17 cellular contexts compared by ENCODE assay signal in the genomic region with DNA sequence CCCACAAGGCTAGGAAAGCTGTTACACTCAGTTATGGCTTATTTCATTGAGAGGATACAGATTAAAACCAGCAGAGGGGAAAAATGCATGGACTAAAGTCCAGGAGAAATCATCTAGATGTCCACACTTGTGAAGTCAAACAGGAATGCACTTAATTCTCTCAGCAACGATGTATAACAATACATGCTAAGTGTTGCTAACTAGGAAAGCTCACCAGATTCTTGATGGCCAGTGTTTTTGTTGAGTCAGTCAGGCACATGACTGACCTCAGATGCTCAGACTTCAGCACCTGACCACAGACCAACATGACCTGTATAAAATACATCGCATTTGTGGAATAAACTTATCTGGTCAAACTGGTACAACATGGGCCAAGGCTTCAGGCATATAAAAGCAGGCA.
DNase-seq lines count a peak whose midpoint lies in the region; ATAC-seq and TF ChIP-seq lines count a peak whose summit lies in the region.
"Had no signal": no experiment of that assay in that cellular context is flagged by ENCODE, and none has a peak within 500 bp of the region (broad histone marks: within the 10 kb centered on the region; RNA-seq: fewer than 3 reads in every experiment).

No MANE protein-coding gene starts in this region.

- H3K27me3 Mint-ChIP-seq in neural progenitor cell (ENCODE audit: insufficient read depth, low read depth) (no peaks in the 10 kb centered on the region), Calu3 (ENCODE audit: unreplicated experiment) (no peaks in the 10 kb centered on the region)

- intact Hi-C loops in Calu3 (cut with micrococcal nuclease; ENCODE audit: unreplicated experiment), result no loop called here

- H3K4me2 ChIP-seq in neural progenitor cell, result no peak overlapping the region
- H3K4me2 ChIP-seq: A549 had no signal

- no peaks in the 10 kb centered on the region for H3K9me3 ChIP-seq in NT2/D1 (ENCODE audit: insufficient read depth, low read length)
- no peaks in the 10 kb centered on the region for H3K9me3 ChIP-seq in neural progenitor cell (ENCODE audit: low read depth)
- H3K9me3 ChIP-seq: A549 had no signal

- no peak overlapping the region for H3K4me3 ChIP-seq in NT2/D1 (ENCODE audit: insufficient read length, low read depth)
- no peak overlapping the region for H3K4me3 ChIP-seq in neural progenitor cell
- H3K4me3 ChIP-seq: A549 had no signal

- no peaks in the 10 kb centered on the region for H4K20me1 ChIP-seq in neural progenitor cell (ENCODE audit: low read depth)

- TF ChIP-seq CTCF in neural progenitor cell (IDR thresholded peaks at IDR 0.05) (no peak), Calu3 (IDR thresholded peaks at IDR 0.05; ENCODE audit: unreplicated experiment) (no peak)

- DNase-seq in NT2/D1 (ENCODE audit: low read depth, low spot score) (peak; percentile 1), glomerular visceral epithelial cell (ENCODE audit: extremely low spot score) (peak; percentile 3), neural progenitor cell (ENCODE audit: low spot score) (peak; percentile 3), Calu3 (no peak), DMS79 (lab: John Stamatoyannopoulos, UW) (no peak)
- DNase-seq: CD8-positive, alpha-beta T cell; DND-41; GDM1; GOT3; HCEC 1CT; HFFc6; IMR-90; KBM-7 had no signal

- H3K4me1 ChIP-seq in NT2/D1 (ENCODE audit: insufficient read depth, insufficient read length), result no peaks in the 10 kb centered on the region
- no peaks in the 10 kb centered on the region for H3K4me1 ChIP-seq in neural progenitor cell
- H3K4me1 ChIP-seq: A549 had no signal

- H3K9me3 Mint-ChIP-seq in neural progenitor cell (no peaks in the 10 kb centered on the region), Calu3 (ENCODE audit: low read depth, unreplicated experiment) (peaks cover 4% of the 10 kb centered on the region)

- H3K9ac ChIP-seq in NT2/D1 (ENCODE audit: insufficient read length, low read depth) (no peak overlapping the region), neural progenitor cell (no peak overlapping the region)

- BruUV-seq in Calu3 (replicated peaks; lab: Mats Ljungman, UMichigan), result no TSS peak

- no peaks in the 10 kb centered on the region for H3K27me3 ChIP-seq in NT2/D1 (ENCODE audit: insufficient read depth, insufficient read length)
- H3K27me3 ChIP-seq in neural progenitor cell, result no peaks in the 10 kb centered on the region

- H3K27ac ChIP-seq in neural progenitor cell, result no peak overlapping the region
- H3K27ac ChIP-seq: A549, HL-60 had no signal

- H3K27ac Mint-ChIP-seq in neural progenitor cell, result no peak overlapping the region
- H3K27ac Mint-ChIP-seq in Calu3 (ENCODE audit: unreplicated experiment), result no peak overlapping the region
- H3K27ac Mint-ChIP-seq: CD14-positive monocyte; CD8-positive, alpha-beta T cell; HFFc6 had no signal

- no peak overlapping the region for H2AFZ ChIP-seq in neural progenitor cell (replicated peaks)

- H3K4me1 Mint-ChIP-seq in neural progenitor cell (no peaks in the 10 kb centered on the region), Calu3 (ENCODE audit: low read depth, unreplicated experiment) (no peaks in the 10 kb centered on the region)
- H3K4me1 Mint-ChIP-seq: CD14-positive monocyte had no signal

- H3K36me3 Mint-ChIP-seq in neural progenitor cell (no peaks in the 10 kb centered on the region), Calu3 (ENCODE audit: insufficient read depth, unreplicated experiment) (no peaks in the 10 kb centered on the region)
- H3K36me3 Mint-ChIP-seq: CD14-positive monocyte; CD8-positive, alpha-beta T cell had no signal

- no peaks in the 10 kb centered on the region for H3F3A ChIP-seq in neural progenitor cell (ENCODE audit: low read depth)

- H3K79me2 ChIP-seq in neural progenitor cell (ENCODE audit: low read depth), result no peaks in the 10 kb centered on the region

- no peaks in the 10 kb centered on the region for H3K36me3 ChIP-seq in NT2/D1 (ENCODE audit: insufficient read depth, insufficient read length, low read length)
- H3K36me3 ChIP-seq in neural progenitor cell, result no peaks in the 10 kb centered on the region

- CTCF ChIA-PET in Calu3 (lab: Charles Lee), result no interaction called here

- no peak overlapping the region for H3K4me3 Mint-ChIP-seq in neural progenitor cell
- H3K4me3 Mint-ChIP-seq in Calu3 (ENCODE audit: low read depth, unreplicated experiment), result no peak overlapping the region
- H3K4me3 Mint-ChIP-seq: CD14-positive monocyte; CD8-positive, alpha-beta T cell; HFFc6 had no signal

- no peak for ATAC-seq in HG03135 (IDR thresholded peaks at IDR 0.05; ENCODE audit: unreplicated experiment)
- ATAC-seq: A549; CD8-positive, alpha-beta T cell had no signal

Comparison
In these comparisons a context has a peak if more than half of its experiments do, and no peak if none do; other contexts are left out.
1. DNase-seq: peak in NT2/D1 (single experiment), glomerular visceral epithelial cell (single experiment) and neural progenitor cell (single experiment); none in Calu3 (single experiment) and DMS79 (single experiment).